In genomic region chr17:19405114-19405513, GRCh38 we compare ENCODE assay signal across 3 cellular contexts.
A peak's percentile ranks its signal among the peaks of the same experiment; 100 is the strongest.
TF ChIP-seq lines count a peak whose summit lies in the region.

No MANE protein-coding gene starts in this region.

TF ChIP-seq in A549, 52 proteins besides CTCF, POLR2A, EP300 and RAD21:
- TF ChIP-seq HOXB5 (CRISPR knock-in tag; IDR thresholded peaks at IDR 0.05) (no peak), KDM1A (IDR thresholded peaks at IDR 0.05; ENCODE audit: low read depth) (peak; percentile 12; the same call in 1 of the 2 replicates), RCOR1 (IDR thresholded peaks at IDR 0.05; ENCODE audit: low read depth, low read length) (no peak), KDM5A (IDR thresholded peaks at IDR 0.05) (no peak), FOXS1 (CRISPR knock-in tag; IDR thresholded peaks at IDR 0.05) (no peak), ZFP36 (IDR thresholded peaks at IDR 0.05; ENCODE audit: borderline replicate concordance, partially characterized antibody) (peak; percentile 40), E2F6 (IDR thresholded peaks at IDR 0.05; ENCODE audit: borderline replicate concordance, low read depth) (no peak), HOXB13 (CRISPR knock-in tag; IDR thresholded peaks at IDR 0.05; ENCODE audit: low read depth) (no peak), RARB (CRISPR knock-in tag; IDR thresholded peaks at IDR 0.05) (no peak)

TF ChIP-seq in HEK293, 187 proteins besides CTCF, POLR2A, EP300 and RAD21:
- TF ChIP-seq ZNF768 (tag by site-specific recombination; IDR thresholded peaks at IDR 0.05) (peak; percentile 84; the same call in 1 of the 2 replicates), ZNF473 (tag by site-specific recombination; IDR thresholded peaks at IDR 0.05) (no peak)

TF ChIP-seq in H1, 55 proteins besides CTCF, POLR2A, EP300 and RAD21:
- no peak for TF ChIP-seq ZNF274 (IDR thresholded peaks at IDR 0.05; ENCODE audit: borderline replicate concordance, extremely low read depth, low read length)
- 0 out of 2 replicates have a peak, but pooled peaks have one; percentile 40 for TF ChIP-seq KDM1A (IDR thresholded peaks at IDR 0.05; ENCODE audit: borderline replicate concordance, low read length)
